In genomic region chr9:134014946-134015345, GRCh38 we compare ENCODE assay signal across 25 cellular contexts. TPM values are rescaled to one million over a fixed set of nuclear protein-coding genes. Genes with fewer than 3 reads are reported as not detected.
DNase-seq lines count a peak whose midpoint lies in the region; ATAC-seq and TF ChIP-seq lines count a peak whose summit lies in the region.
"Had no signal": no experiment of that assay in that cellular context is flagged by ENCODE, and none has a peak within 500 bp of the region (broad histone marks: within the 10 kb centered on the region; RNA-seq: fewer than 3 reads in every experiment).

No MANE protein-coding gene starts in this region.

- H3K4me1 ChIP-seq in trophoblast cell (ENCODE audit: control insufficient read depth in 1 of 2, insufficient read depth in 2 of 2, low read length in 2 of 2): no peaks in the 10 kb centered on the region
- H3K4me1 ChIP-seq in sigmoid colon: no peaks in the 10 kb centered on the region
- H3K4me1 ChIP-seq in GM23338 (ENCODE audit: insufficient read depth): no peaks in the 10 kb centered on the region

- DNase-seq in trophoblast cell (peak; percentile 61 to 82), sigmoid colon (no peak), DMS53 treated with DMSO at 0.1 percent for 48 hours (lab: John Stamatoyannopoulos, UW; ENCODE audit: unreplicated experiment) (no peak), GM23338 (ENCODE audit: low spot score) (no peak)
- DNase-seq: AML-193; CD4-positive, alpha-beta memory T cell; COR-L47; DMS53; GF-D8; HCEC 1CT; NCI-H1048; NCI-H1417 treated with DMSO at 0.1 percent for 48 hours; NCI-H1694 treated with DMSO at 0.1 percent for 48 hours; NCI-H2081; NCI-H2227 treated with DMSO at 0.1 percent for 48 hours; NCI-H526 treated with DMSO at 0.1 percent for 48 hours; SHP77 had no signal

- no peak overlapping the region for H3K9ac ChIP-seq in trophoblast cell (ENCODE audit: low read length)
- H3K9ac ChIP-seq: BLaER1 treated with 17β-estradiol and CSF1 and Interleukin-3, amounts not matched to agents 10 nM and 100 nM had no signal

- H3K4me3 Mint-ChIP-seq in GM23338: no peak overlapping the region
- H3K4me3 Mint-ChIP-seq: CD4-positive, alpha-beta memory T cell; IgD-negative memory B cell had no signal

- peak; percentile 39 for ATAC-seq in esophagus mucosa
- no peak for ATAC-seq in HG03378 (IDR thresholded peaks at IDR 0.05; ENCODE audit: unreplicated experiment)
- ATAC-seq in GM23338: no peak
- ATAC-seq: Panc1 had no signal

- peaks cover 15% of the 10 kb centered on the region for H3K9me3 ChIP-seq in trophoblast cell (ENCODE audit: insufficient read depth, low read depth, low read length)
- no peaks in the 10 kb centered on the region for H3K9me3 ChIP-seq in sigmoid colon

- no peak overlapping the region for H3K14ac ChIP-seq in trophoblast cell (ENCODE audit: low read length)

- no peak overlapping the region for H3K4me2 ChIP-seq in trophoblast cell (ENCODE audit: low read length)
- H3K4me2 ChIP-seq in GM23338: no peak overlapping the region
- H3K4me2 ChIP-seq: BLaER1 treated with 17β-estradiol and CSF1 and Interleukin-3, amounts not matched to agents 10 nM and 100 nM had no signal

- TF ChIP-seq POLR2A in sigmoid colon (IDR thresholded peaks at IDR 0.05): no peak

- H3K36me3 Mint-ChIP-seq in GM23338 (ENCODE audit: low read depth): peaks cover 32% of the 10 kb centered on the region
- H3K36me3 Mint-ChIP-seq: CD4-positive, alpha-beta memory T cell; IgD-negative memory B cell had no signal

- no peak for TF ChIP-seq RAD21 in Ishikawa (IDR thresholded peaks at IDR 0.05; ENCODE audit: low read depth)

- H2AK5ac ChIP-seq in trophoblast cell (ENCODE audit: low read length): no peak overlapping the region

- H4K20me1 ChIP-seq in GM23338 (replicated peaks; ENCODE audit: insufficient read depth): no peaks in the 10 kb centered on the region
- H4K20me1 ChIP-seq: BLaER1 treated with 17β-estradiol and CSF1 and Interleukin-3, amounts not matched to agents 10 nM and 100 nM had no signal

- H3K36me3 ChIP-seq in trophoblast cell (ENCODE audit: control insufficient read depth in 1 of 2, insufficient read depth in 2 of 2, low read length in 2 of 2) (no peaks in the 10 kb centered on the region), sigmoid colon (no peaks in the 10 kb centered on the region), GM23338 (ENCODE audit: insufficient read depth) (no peaks in the 10 kb centered on the region)

- TF ChIP-seq EP300 in Ishikawa (IDR thresholded peaks at IDR 0.05; ENCODE audit: borderline replicate concordance) (no peak), sigmoid colon (IDR thresholded peaks at IDR 0.05) (no peak)

- H3K23ac ChIP-seq in trophoblast cell (ENCODE audit: low read length): no peak overlapping the region

- no peaks in the 10 kb centered on the region for H3K4me1 Mint-ChIP-seq in GM23338
- H3K4me1 Mint-ChIP-seq: CD4-positive, alpha-beta memory T cell; IgD-negative memory B cell had no signal

- H3K27ac ChIP-seq in trophoblast cell (ENCODE audit: low read depth, low read length): no peak overlapping the region
- H3K27ac ChIP-seq in sigmoid colon: no peak overlapping the region
- no peak overlapping the region for H3K27ac ChIP-seq in GM23338 (ENCODE audit: low read depth)
- H3K27ac ChIP-seq: BLaER1 treated with 17β-estradiol and CSF1 and Interleukin-3, amounts not matched to agents 10 nM and 100 nM; HL-60; RWPE1 had no signal

- peaks cover 68% of the 10 kb centered on the region for H3K9me3 Mint-ChIP-seq in GM23338

- H4K12ac ChIP-seq in trophoblast cell (ENCODE audit: low read depth, low read length): no peak overlapping the region

- peak overlapping the region; percentile 57 for H3K4me3 ChIP-seq in trophoblast cell (ENCODE audit: low read depth, low read length)
- no peak overlapping the region for H3K4me3 ChIP-seq in sigmoid colon
- no peak overlapping the region for H3K4me3 ChIP-seq in GM23338

- no peak overlapping the region for H2AFZ ChIP-seq in trophoblast cell (ENCODE audit: insufficient read depth, low read length, poor library complexity)
- no peak overlapping the region for H2AFZ ChIP-seq in GM23338

- no peak overlapping the region for H4K91ac ChIP-seq in trophoblast cell (ENCODE audit: low read depth, low read length)

- H3K27ac Mint-ChIP-seq in GM23338: no peak overlapping the region
- H3K27ac Mint-ChIP-seq: CD4-positive, alpha-beta memory T cell; IgD-negative memory B cell had no signal

- WGBS in trophoblast cell (ENCODE audit: extremely low coverage, insufficient coverage, insufficient read length): no CpG with 5 or more reads among the region's 2 CpGs
- WGBS in sigmoid colon, 2 donors: 90 to 95% methylated on average over 2 of the region's 2 CpGs

- TF ChIP-seq CTCF in sigmoid colon (IDR thresholded peaks at IDR 0.05) (no peak), GM23338 (conservative IDR thresholded peaks at IDR 0.05; ENCODE audit: low read depth in 2 of 2) (no peak)

- intact Hi-C loops in sigmoid colon (cut with DNase I): no loop called here

- H2BK5ac ChIP-seq in trophoblast cell (ENCODE audit: low read depth, low read length, poor library complexity): no peak overlapping the region

- H3K27me3 Mint-ChIP-seq in GM23338 (ENCODE audit: insufficient read depth, low read depth, poor library complexity): peaks cover 18% of the 10 kb centered on the region
- H3K27me3 Mint-ChIP-seq: CD4-positive, alpha-beta memory T cell; IgD-negative memory B cell had no signal

- H2BK120ac ChIP-seq in trophoblast cell (ENCODE audit: insufficient read depth, low read length, poor library complexity): no peak overlapping the region

- H2BK12ac ChIP-seq in trophoblast cell (ENCODE audit: low read length): no peak overlapping the region

- no peaks in the 10 kb centered on the region for H3K79me1 ChIP-seq in trophoblast cell (ENCODE audit: low read length)

- no peak overlapping the region for H3K4ac ChIP-seq in trophoblast cell (ENCODE audit: low read depth, low read length)

- no peak overlapping the region for H3K18ac ChIP-seq in trophoblast cell (ENCODE audit: low read length)

- H4K8ac ChIP-seq in trophoblast cell (ENCODE audit: low read depth, low read length): no peak overlapping the region

- no peaks in the 10 kb centered on the region for H3K27me3 ChIP-seq in trophoblast cell (ENCODE audit: insufficient read depth, low read length)
- H3K27me3 ChIP-seq in sigmoid colon: no peaks in the 10 kb centered on the region
- no peaks in the 10 kb centered on the region for H3K27me3 ChIP-seq in GM23338 (ENCODE audit: insufficient read depth)
- H3K27me3 ChIP-seq: BLaER1 treated with 17β-estradiol and CSF1 and Interleukin-3, amounts not matched to agents 10 nM and 100 nM had no signal

- no peaks in the 10 kb centered on the region for H3K79me2 ChIP-seq in trophoblast cell (ENCODE audit: control insufficient read depth, insufficient read depth, low read length, poor library complexity)
- no peaks in the 10 kb centered on the region for H3K79me2 ChIP-seq in GM23338 (replicated peaks; ENCODE audit: insufficient read depth)

- H3F3A ChIP-seq in GM23338 (replicated peaks; ENCODE audit: low read depth): no peaks in the 10 kb centered on the region

- no peaks in the 10 kb centered on the region for H3K9me2 ChIP-seq in GM23338 (ENCODE audit: insufficient read depth)

TF ChIP-seq in Ishikawa, 13 proteins besides CTCF, POLR2A, EP300 and RAD21:
- no peak for TF ChIP-seq CEBPB (IDR thresholded peaks at IDR 0.05)
- 0 out of 2 replicates have a peak, but pooled peaks have one; percentile 34 for TF ChIP-seq YY1 (IDR thresholded peaks at IDR 0.05; ENCODE audit: low read depth)
- TF ChIP-seq TEAD4 (IDR thresholded peaks at IDR 0.05): peak; percentile 25; the same call in 1 of the 2 replicates
- no peak for TF ChIP-seq EGR1 (IDR thresholded peaks at IDR 0.05)

TF ChIP-seq in GM23338, 12 proteins besides CTCF, POLR2A, EP300 and RAD21 (continues in another document):
- TF ChIP-seq EZH2 (IDR thresholded peaks at IDR 0.05; ENCODE audit: low read depth, unreplicated experiment): no peak
- TF ChIP-seq REST (IDR thresholded peaks at IDR 0.05; ENCODE audit: unreplicated experiment): no peak

RNA-seq across cellular contexts. Expression of gene BRD3OS, which starts 10.3 kb away (rescaled TPM):
- total RNA-seq in esophagus mucosa (5.3 TPM), sigmoid colon (10 to 100 TPM; 11.7 to 19.4 (median 12.7) TPM)
- polyA plus RNA-seq in trophoblast cell (2013): 7.4 and 8.4 TPM in 2 replicates
- polyA plus RNA-seq in sigmoid colon (1 to 10 TPM; 3.9 to 7.8 (median 4.2) TPM), GM23338 (2016; fragmentation: Nextera tagmentation; extraction: Ambion mirVana) (9.2 and 10.9 TPM in 2 replicates)
- total RNA-seq in GM23338 (2014; rRNA removed; shearing (Covaris generic)): 12.8 and 16.0 TPM in 2 replicates

RNA-seq across cellular contexts. Expression of gene VAV2, which starts 22.8 kb away (rescaled TPM):
- 9.1 TPM for total RNA-seq in esophagus mucosa
- 54.6 and 55.9 TPM in 2 replicates for polyA plus RNA-seq in trophoblast cell (2013)
- total RNA-seq in sigmoid colon: 1 to 10 TPM; 3.8 to 7.2 (median 6.6) TPM
- polyA plus RNA-seq in sigmoid colon: 10 to 100 TPM; 14.4 to 23.3 (median 18.5) TPM
- total RNA-seq in GM23338 (2014; rRNA removed; shearing (Covaris generic)): 24.3 and 28.9 TPM in 2 replicates
- 7.2 and 8.1 TPM in 2 replicates for polyA plus RNA-seq in GM23338 (2016; fragmentation: Nextera tagmentation; extraction: Ambion mirVana)

RNA-seq across cellular contexts. Expression of gene BRD3, which starts 52.9 kb away (rescaled TPM):
- total RNA-seq in esophagus mucosa (13.2 TPM), sigmoid colon (10 to 100 TPM; 21.8 to 34.5 (median 25.7) TPM)
- 16.3 and 17.4 TPM in 2 replicates for polyA plus RNA-seq in trophoblast cell (2013)
- polyA plus RNA-seq in sigmoid colon (10 to 100 TPM in 1 of 3 donors, 1 to 10 TPM in 2; 4.4 to 14.9 (median 5.4) TPM), GM23338 (2016; fragmentation: Nextera tagmentation; extraction: Ambion mirVana) (87.1 and 88.0 TPM in 2 replicates)
- total RNA-seq in GM23338 (2014; rRNA removed; shearing (Covaris generic)): 40.7 and 46.0 TPM in 2 replicates

Comparison
In these comparisons a context has a peak if more than half of its experiments do, and no peak if none do; other contexts are left out.
1. DNase-seq: peak in trophoblast cell (2 of 2); none in sigmoid colon (single experiment), DMS53 treated with DMSO at 0.1 percent for 48 hours (single experiment) and GM23338 (single experiment).